13 cellular contexts compared by ENCODE assay signal in genomic region chr17:50053654-50053960, GRCh38. TPM values are rescaled to one million over a fixed set of nuclear protein-coding genes. Genes with fewer than 3 reads are reported as not detected.
DNase-seq lines count a peak whose midpoint lies in the region; ATAC-seq and TF ChIP-seq lines count a peak whose summit lies in the region.
"Had no signal": no experiment of that assay in that cellular context is flagged by ENCODE, and none has a peak within 500 bp of the region (broad histone marks: within the 10 kb centered on the region; RNA-seq: fewer than 3 reads in every experiment).

No MANE protein-coding gene starts in this region.

- H3K4me3 ChIP-seq in CD8-positive, alpha-beta memory T cell (ENCODE audit: low read length), result no peak overlapping the region
- H3K4me3 ChIP-seq in Panc1 (ENCODE audit: low read depth in 2 of 2, low read length in 2 of 2), result 0 out of 4 replicates have a peak overlapping the region, but pooled peaks of 1 of the 2 experiments have one; percentile 2
- H3K4me3 ChIP-seq in parathyroid adenoma (ENCODE audit: low read depth, low read length), result no peak overlapping the region

- DNase-seq in CD8-positive, alpha-beta memory T cell, result no peak
- no peak for DNase-seq in Panc1 (ENCODE audit: low read depth, low spot score)
- no peak for DNase-seq in epithelial cell of prostate (ENCODE audit: low read depth, low spot score)
- DNase-seq in kidney tubule cell (ENCODE audit: low spot score), result no peak
- no peak for DNase-seq in stimulated activated naive B cell treated with anti-CD40 and anti-IgM and Interleukin-4, amounts not matched to agents 10 μg/mL and 1 μg/mL and 100 μg/mL, for 72 hours
- DNase-seq: activated naive CD4-positive, alpha-beta T cell treated with anti-CD3 and anti-CD28 coated beads, Interleukin-2, amount 50 U/mL, for 16 hours; CD8-positive, alpha-beta T cell; hypothalamus; NCI-H1694 treated with DMSO at 0.1 percent for 48 hours had no signal

- H3K36me3 Mint-ChIP-seq in CD8-positive, alpha-beta memory T cell, result peaks cover 0 to 11% (median 0%) of the 10 kb centered on the region in 3 donors
- no peaks in the 10 kb centered on the region for H3K36me3 Mint-ChIP-seq in stimulated activated naive B cell treated with anti-CD40 and anti-IgM and Interleukin-4, amounts not matched to agents 10 μg/mL and 1 μg/mL and 100 μg/mL, for 72 hours

- no TSS peak for BruUV-seq in Panc1 (replicated peaks; lab: Mats Ljungman, UMichigan)

- H3K4me3 Mint-ChIP-seq in CD8-positive, alpha-beta memory T cell, result peak overlapping the region in 4 of 7 donors; percentile 12 to 87 (median 43)
- H3K4me3 Mint-ChIP-seq in stimulated activated naive B cell treated with anti-CD40 and anti-IgM and Interleukin-4, amounts not matched to agents 10 μg/mL and 1 μg/mL and 100 μg/mL, for 72 hours, result no peak overlapping the region

- no peak for TF ChIP-seq CTCF in Panc1 (IDR thresholded peaks at IDR 0.05)
- TF ChIP-seq CTCF in parathyroid adenoma (IDR thresholded peaks at IDR 0.05), result no peak

- in situ Hi-C loops in Panc1 (cut with HindIII; ENCODE audit: low pct_unique_long_range_greater_than_20kb, low sequenced_read_pairs), result no loop called here

- H3K27me3 ChIP-seq in CD8-positive, alpha-beta memory T cell (ENCODE audit: insufficient read depth, low read length, poor library complexity, severe bottlenecking), result no peaks in the 10 kb centered on the region
- H3K27me3 ChIP-seq in Panc1 (ENCODE audit: control insufficient read depth, insufficient read depth, low read length) (no peaks in the 10 kb centered on the region), parathyroid adenoma (ENCODE audit: control insufficient read depth, insufficient read depth, low read length) (no peaks in the 10 kb centered on the region)

- H3K27ac Mint-ChIP-seq in CD8-positive, alpha-beta memory T cell, result peak overlapping the region in 1 of 8 donors; percentile 74
- no peak overlapping the region for H3K27ac Mint-ChIP-seq in stimulated activated naive B cell treated with anti-CD40 and anti-IgM and Interleukin-4, amounts not matched to agents 10 μg/mL and 1 μg/mL and 100 μg/mL, for 72 hours
- H3K27ac Mint-ChIP-seq: CD8-positive, alpha-beta T cell; GM23338 had no signal

- intact Hi-C loops in Panc1 (cut with micrococcal nuclease; ENCODE audit: unreplicated experiment), result no loop called here

- peaks cover 10% of the 10 kb centered on the region for H3K4me1 ChIP-seq in CD8-positive, alpha-beta memory T cell (ENCODE audit: insufficient read depth, low read length)
- H3K4me1 ChIP-seq in Panc1 (ENCODE audit: control insufficient read depth, insufficient read depth, low read length) (peaks cover 69% of the 10 kb centered on the region), parathyroid adenoma (peaks cover 15% of the 10 kb centered on the region)

- H3K79me2 ChIP-seq in parathyroid adenoma, result no peaks in the 10 kb centered on the region

- POLR2A ChIA-PET in CD8-positive, alpha-beta memory T cell (lab: Charles Lee), result no interaction called here
- POLR2A ChIA-PET in Panc1 (lab: Charles Lee), result interaction anchor here (0.6 kb wide), 1 partner anchor 111 kb away, joined by 3 read pairs; no protein-coding TSS in a partner anchor

- no peak overlapping the region for H3K27ac ChIP-seq in CD8-positive, alpha-beta memory T cell (ENCODE audit: low read depth, low read length)
- H3K27ac ChIP-seq in Panc1 (ENCODE audit: low read length) (peak overlapping the region; percentile 99), epithelial cell of prostate (peak overlapping the region; percentile 100), parathyroid adenoma (peak overlapping the region; percentile 30)

- H3K9me3 ChIP-seq in CD8-positive, alpha-beta memory T cell (ENCODE audit: low read length), result no peaks in the 10 kb centered on the region
- no peaks in the 10 kb centered on the region for H3K9me3 ChIP-seq in Panc1 (ENCODE audit: control insufficient read depth, insufficient read depth, low read depth, low read length)
- no peaks in the 10 kb centered on the region for H3K9me3 ChIP-seq in parathyroid adenoma (ENCODE audit: control insufficient read depth, low read length)

- no peak overlapping the region for H3K9ac ChIP-seq in parathyroid adenoma

- no peaks in the 10 kb centered on the region for H3K36me3 ChIP-seq in CD8-positive, alpha-beta memory T cell (ENCODE audit: insufficient read depth, low read length)
- peaks cover 8% of the 10 kb centered on the region; the same call in 1 of the 2 replicates for H3K36me3 ChIP-seq in Panc1 (ENCODE audit: control insufficient read depth, insufficient read depth, low read length)
- no peaks in the 10 kb centered on the region for H3K36me3 ChIP-seq in parathyroid adenoma (ENCODE audit: control insufficient read depth, insufficient read depth, low read length)

- peaks cover 0 to 5% of the 10 kb centered on the region in 2 donors for H3K27me3 Mint-ChIP-seq in CD8-positive, alpha-beta memory T cell
- H3K27me3 Mint-ChIP-seq in stimulated activated naive B cell treated with anti-CD40 and anti-IgM and Interleukin-4, amounts not matched to agents 10 μg/mL and 1 μg/mL and 100 μg/mL, for 72 hours, result peaks cover 38 to 67% of the 10 kb centered on the region in 2 donors

- H3K9me3 Mint-ChIP-seq in CD8-positive, alpha-beta memory T cell, result no peaks in the 10 kb centered on the region
- no peaks in the 10 kb centered on the region for H3K9me3 Mint-ChIP-seq in stimulated activated naive B cell treated with anti-CD40 and anti-IgM and Interleukin-4, amounts not matched to agents 10 μg/mL and 1 μg/mL and 100 μg/mL, for 72 hours
- H3K9me3 Mint-ChIP-seq: CD8-positive, alpha-beta T cell; GM23338 had no signal

- H3K4me1 Mint-ChIP-seq in CD8-positive, alpha-beta memory T cell, result peaks cover 21 to 35% (median 25%) of the 10 kb centered on the region in 3 donors
- H3K4me1 Mint-ChIP-seq in stimulated activated naive B cell treated with anti-CD40 and anti-IgM and Interleukin-4, amounts not matched to agents 10 μg/mL and 1 μg/mL and 100 μg/mL, for 72 hours, result peaks cover 21 to 35% of the 10 kb centered on the region in 2 donors

- peak overlapping the region; percentile 51 for H2AFZ ChIP-seq in parathyroid adenoma
- H2AFZ ChIP-seq: GM23338 had no signal

- no peak overlapping the region for H3K4me2 ChIP-seq in parathyroid adenoma (ENCODE audit: low read length)

- ATAC-seq in Panc1, result no peak
- ATAC-seq in GM18909 (IDR thresholded peaks at IDR 0.05; ENCODE audit: poor library complexity, unreplicated experiment), result no peak
- ATAC-seq in stimulated activated naive B cell treated with anti-CD40 and anti-IgM and Interleukin-4, amounts not matched to agents 10 μg/mL and 1 μg/mL and 100 μg/mL, for 72 hours (replicated peaks), result no peak
- ATAC-seq in GM18511 (IDR thresholded peaks at IDR 0.05; ENCODE audit: unreplicated experiment), result no peak
- ATAC-seq: CD8-positive, alpha-beta T cell; GM23338 had no signal

- CTCF ChIA-PET in CD8-positive, alpha-beta memory T cell (lab: Charles Lee), result interaction anchor here (6.0 kb wide), 1 partner anchor 34 kb away, joined by 19 read pairs; no protein-coding TSS in a partner anchor
- CTCF ChIA-PET in Panc1 (lab: Charles Lee), result interaction anchor here (1.2 kb wide), 1 partner anchor 26 kb away, joined by 3 read pairs; no protein-coding TSS in a partner anchor

RNA-seq across cellular contexts. Expression of gene ITGA3, which starts 2.3 kb away (rescaled TPM):
- 10 to 100 TPM; 11.8 to 12.5 TPM for total RNA-seq in CD8-positive, alpha-beta memory T cell
- polyA plus RNA-seq in CD8-positive, alpha-beta memory T cell, result 2.7 TPM
- 439 TPM for total RNA-seq in Panc1 (2021; ENCODE audit: unreplicated experiment)
- 291 TPM for polyA plus RNA-seq in Panc1 (2012; ENCODE audit: insufficient read length)

RNA-seq across cellular contexts. Expression of gene PDK2, which starts 41.5 kb away (rescaled TPM):
- total RNA-seq in CD8-positive, alpha-beta memory T cell, result 10 to 100 TPM; 19.5 to 22.4 TPM
- polyA plus RNA-seq in CD8-positive, alpha-beta memory T cell, result 41.2 TPM
- total RNA-seq in Panc1 (2021; ENCODE audit: unreplicated experiment), result 46.0 TPM
- polyA plus RNA-seq in Panc1 (2012; ENCODE audit: insufficient read length), result 79.3 TPM

RNA-seq across cellular contexts. Expression of gene DLX3, which starts 58.6 kb away (rescaled TPM):
- total RNA-seq in CD8-positive, alpha-beta memory T cell, result under 1 TPM in 1 of 2 experiments, not detected in 1; 0.15 TPM
- not detected for polyA plus RNA-seq in CD8-positive, alpha-beta memory T cell
- 2.9 TPM for total RNA-seq in Panc1 (2021; ENCODE audit: unreplicated experiment)
- polyA plus RNA-seq in Panc1 (2012; ENCODE audit: insufficient read length), result 1.9 TPM
- total RNA-seq: CD8-positive, alpha-beta T cell had no signal

Comparison
In these comparisons a context has a peak if more than half of its experiments do, and no peak if none do; other contexts are left out.
1. H3K4me3 Mint-ChIP-seq: peak in CD8-positive, alpha-beta memory T cell (4 of 7); none in stimulated activated naive B cell treated with anti-CD40 and anti-IgM and Interleukin-4, amounts not matched to agents 10 μg/mL and 1 μg/mL and 100 μg/mL, for 72 hours (0 of 2).
2. RNA of gene ITGA3, which starts 2.3 kb away (total RNA-seq): 439 TPM in Panc1 (single experiment); 11.8 to 12.5 TPM in CD8-positive, alpha-beta memory T cell; every median in the first group is over 10 times any median in the second.